In genomic region chr15:31510003-31510402, GRCh38 we compare ENCODE assay signal across 32 cellular contexts.
A peak's percentile ranks its signal among the peaks of the same experiment; 100 is the strongest.
DNase-seq lines count a peak whose midpoint lies in the region; ATAC-seq and TF ChIP-seq lines count a peak whose summit lies in the region.
"Had no signal": no experiment of that assay in that cellular context is flagged by ENCODE, and none has a peak within 500 bp of the region (broad histone marks: within the 10 kb centered on the region; RNA-seq: fewer than 3 reads in every experiment).

No MANE protein-coding gene starts in this region.

- in situ Hi-C loops in gastrocnemius medialis (cut with MboI; ENCODE audit: low sequenced_read_pairs in 4 of 4) = no loop called here

- H3K4me1 ChIP-seq in SJCRH30 = no peaks in the 10 kb centered on the region
- peaks cover 0 to 5% of the 10 kb centered on the region in 2 donors for H3K4me1 ChIP-seq in gastrocnemius medialis
- H3K4me1 ChIP-seq in PC-3 (ENCODE audit: insufficient read depth, low read length) = no peaks in the 10 kb centered on the region
- H3K4me1 ChIP-seq: adrenal gland, right lobe of liver, tibial artery had no signal

- intact Hi-C loops in gastrocnemius medialis (cut with DNase I; ENCODE audit: low total_unique reads) = loop anchor here (10.0 kb wide), 1 partner anchor 65 kb away; no protein-coding TSS in a partner anchor
- intact Hi-C loops in PC-3 (cut with micrococcal nuclease) = no loop called here

- no peaks in the 10 kb centered on the region for H3K9me2 ChIP-seq in PC-3 (replicated peaks; ENCODE audit: low read length)

- BruUV-seq in PC-3 (replicated peaks; lab: Mats Ljungman, UMichigan) = no TSS peak

- H3K27me3 Mint-ChIP-seq in activated CD8-positive, alpha-beta memory T cell treated with anti-CD3 and anti-CD28 coated beads, Interleukin-2, amount 10 ng/mL, durations not matched to agents 7 days and 5 days = peaks cover 10% of the 10 kb centered on the region
- H3K27me3 Mint-ChIP-seq: brain had no signal

- H3K27me3 ChIP-seq in SJCRH30 (no peaks in the 10 kb centered on the region), gastrocnemius medialis (no peaks in the 10 kb centered on the region), PC-3 (ENCODE audit: low read length) (0 out of 2 replicates have a peak, but pooled peaks cover 4% of the 10 kb centered on the region)
- H3K27me3 ChIP-seq: adrenal gland, right lobe of liver, tibial artery had no signal

- no peak for TF ChIP-seq POLR2A in gastrocnemius medialis (IDR thresholded peaks at IDR 0.05)

- H3K4me3 Mint-ChIP-seq in activated CD8-positive, alpha-beta memory T cell treated with anti-CD3 and anti-CD28 coated beads, Interleukin-2, amount 10 ng/mL, durations not matched to agents 7 days and 5 days = no peak overlapping the region
- H3K4me3 Mint-ChIP-seq: activated B cell treated with CpG ODN at 0.5 μM for 24 hours; activated T-helper 1 cell treated with anti-CD3 and anti-CD28 coated beads, Interleukin-12 subunit alpha, Interleukin-12 subunit beta, Interleukin-2, Interleukin-4 antibody, amounts not matched to agents 30 ng/mL and 10 ng/mL and 1 ng/mL, durations not matched to agents 14 hours and 24 hours and 36 hours; CD8-positive, alpha-beta memory T cell; immature natural killer cell had no signal

- no peak overlapping the region for H2AFZ ChIP-seq in PC-3 (ENCODE audit: low read length)

- H3K27ac ChIP-seq in SJCRH30 (no peak overlapping the region), gastrocnemius medialis (no peak overlapping the region), PC-3 (ENCODE audit: low read length) (no peak overlapping the region)
- H3K27ac ChIP-seq: adrenal gland, KMS-11, right lobe of liver, RWPE1, tibial artery had no signal

- H3F3A ChIP-seq in PC-3 (ENCODE audit: low read length, unreplicated experiment) = no peaks in the 10 kb centered on the region

- H3K9me3 Mint-ChIP-seq in activated CD8-positive, alpha-beta memory T cell treated with anti-CD3 and anti-CD28 coated beads, Interleukin-2, amount 10 ng/mL, durations not matched to agents 7 days and 5 days (ENCODE audit: low read depth) = no peaks in the 10 kb centered on the region
- H3K9me3 Mint-ChIP-seq: CD8-positive, alpha-beta memory T cell had no signal

- H3K36me3 ChIP-seq in SJCRH30 (no peaks in the 10 kb centered on the region), gastrocnemius medialis (no peaks in the 10 kb centered on the region), PC-3 (ENCODE audit: low read depth, low read length) (no peaks in the 10 kb centered on the region)
- H3K36me3 ChIP-seq: adrenal gland, right lobe of liver, tibial artery had no signal

- ATAC-seq in activated CD8-positive, alpha-beta memory T cell treated with anti-CD3 and anti-CD28 coated beads, Interleukin-2, amount 10 ng/mL, durations not matched to agents 7 days and 5 days = no peak
- no peak for ATAC-seq in gastrocnemius medialis
- ATAC-seq in PC-3 = no peak
- no peak for ATAC-seq in GM19463 (IDR thresholded peaks at IDR 0.05; ENCODE audit: unreplicated experiment)
- ATAC-seq: HCT116, left lobe of liver, right lobe of liver had no signal

- H3K9ac ChIP-seq in PC-3 (ENCODE audit: low read length) = no peak overlapping the region
- H3K9ac ChIP-seq: KMS-11 had no signal

- peaks cover 3% of the 10 kb centered on the region for H3K36me3 Mint-ChIP-seq in activated CD8-positive, alpha-beta memory T cell treated with anti-CD3 and anti-CD28 coated beads, Interleukin-2, amount 10 ng/mL, durations not matched to agents 7 days and 5 days
- H3K36me3 Mint-ChIP-seq: brain; CD8-positive, alpha-beta memory T cell; immature natural killer cell had no signal

- CTCF ChIA-PET in activated CD8-positive, alpha-beta memory T cell treated with anti-CD3 and anti-CD28 coated beads, Interleukin-2, amount 10 ng/mL, durations not matched to agents 7 days and 5 days (lab: Charles Lee) = no interaction called here
- CTCF ChIA-PET in PC-3 (lab: Charles Lee) = no interaction called here

- no peak overlapping the region for H3K27ac Mint-ChIP-seq in activated CD8-positive, alpha-beta memory T cell treated with anti-CD3 and anti-CD28 coated beads, Interleukin-2, amount 10 ng/mL, durations not matched to agents 7 days and 5 days
- H3K27ac Mint-ChIP-seq: activated B cell treated with CpG ODN at 0.5 μM for 24 hours; activated T-helper 1 cell treated with anti-CD3 and anti-CD28 coated beads, Interleukin-12 subunit alpha, Interleukin-12 subunit beta, Interleukin-2, Interleukin-4 antibody, amounts not matched to agents 30 ng/mL and 10 ng/mL and 1 ng/mL, durations not matched to agents 14 hours and 24 hours and 36 hours; immature natural killer cell had no signal

- no peaks in the 10 kb centered on the region for H3K79me2 ChIP-seq in PC-3 (ENCODE audit: low read length)

- POLR2A ChIA-PET in PC-3 (lab: Charles Lee; ENCODE audit: unreplicated experiment) = no interaction called here

- peaks cover 15% of the 10 kb centered on the region for H3K4me1 Mint-ChIP-seq in activated CD8-positive, alpha-beta memory T cell treated with anti-CD3 and anti-CD28 coated beads, Interleukin-2, amount 10 ng/mL, durations not matched to agents 7 days and 5 days

- H4K20me1 ChIP-seq in PC-3 (ENCODE audit: low read length) = no peaks in the 10 kb centered on the region

- no peak overlapping the region for H3K4me3 ChIP-seq in SJCRH30
- H3K4me3 ChIP-seq in gastrocnemius medialis = peak overlapping the region; percentile 19 to 45 (median 24)
- H3K4me3 ChIP-seq in PC-3 (ENCODE audit: low read length) = no peak overlapping the region
- H3K4me3 ChIP-seq: adrenal gland, right lobe of liver, tibial artery had no signal

- peak; percentile 20 for DNase-seq in activated CD8-positive, alpha-beta memory T cell treated with anti-CD3 and anti-CD28 coated beads, Interleukin-2, amount 50 U/mL, for 48 hours
- DNase-seq in activated CD8-positive, alpha-beta memory T cell treated with anti-CD3 and anti-CD28 coated beads, Interleukin-2, amount 10 ng/mL, durations not matched to agents 7 days and 5 days = no peak
- DNase-seq in SJCRH30 (peak; percentile 85 to 92), islet precursor cell (peak; percentile 52), gastrocnemius medialis (no peak), PC-3 (no peak)
- DNase-seq: activated B cell treated with CpG ODN at 0.5 μM for 24 hours; activated CD4-positive, alpha-beta T cell treated with anti-CD3 and anti-CD28 coated beads, Interleukin-2, amount 50 U/mL, for 1 hour; activated naive CD4-positive, alpha-beta T cell treated with Interleukin-2 at 50 U/mL for 16 hours; CD8-positive, alpha-beta memory T cell; cerebellar nuclear complex; DMS 273 treated with DMSO at 0.1 percent for 48 hours; hypothalamus; immature natural killer cell; mesenchymal stem cell; MM.1S; NCI-H1436; NCI-H2081; posterior cingulate gyrus; stimulated activated CD4-positive, alpha-beta T cell treated with anti-CD3 and anti-CD28 coated beads, Interleukin-12 subunit alpha, Interleukin-12 subunit beta, amount 100 ng/mL, for 4 hours; stimulated activated CD4-positive, alpha-beta T cell treated with anti-CD3 and anti-CD28 coated beads, Interleukin-4, amount 100 ng/mL, for 1 hour; T-helper 1 cell; tibial artery had no signal

- no peaks in the 10 kb centered on the region for H3K9me3 ChIP-seq in SJCRH30 (replicated peaks)
- H3K9me3 ChIP-seq in gastrocnemius medialis = no peaks in the 10 kb centered on the region
- no peaks in the 10 kb centered on the region for H3K9me3 ChIP-seq in PC-3 (ENCODE audit: low read length)
- H3K9me3 ChIP-seq: adrenal gland, right lobe of liver, tibial artery had no signal

- TF ChIP-seq CTCF in gastrocnemius medialis (IDR thresholded peaks at IDR 0.05 in 4 of 5, conservative IDR thresholded peaks at IDR 0.05 in 1 of 5) (no peak), PC-3 (conservative IDR thresholded peaks at IDR 0.05; ENCODE audit: low read depth, low read length) (no peak)

- no peak overlapping the region for H3K4me2 ChIP-seq in PC-3 (ENCODE audit: low read length)
- H3K4me2 ChIP-seq: KMS-11 had no signal

Comparison
In these comparisons a context has a peak if more than half of its experiments do, and no peak if none do; other contexts are left out.
1. DNase-seq: peak in activated CD8-positive, alpha-beta memory T cell treated with anti-CD3 and anti-CD28 coated beads, Interleukin-2, amount 50 U/mL, for 48 hours (single experiment), SJCRH30 (2 of 2) and islet precursor cell (single experiment); none in activated CD8-positive, alpha-beta memory T cell treated with anti-CD3 and anti-CD28 coated beads, Interleukin-2, amount 10 ng/mL, durations not matched to agents 7 days and 5 days (single experiment), gastrocnemius medialis (0 of 2) and PC-3 (single experiment).
2. H3K4me3 ChIP-seq: peak in gastrocnemius medialis (4 of 4); none in SJCRH30 (single experiment) and PC-3 (single experiment).